Comparison of ENCODE assay signal across 31 cellular contexts in the genomic region with DNA sequence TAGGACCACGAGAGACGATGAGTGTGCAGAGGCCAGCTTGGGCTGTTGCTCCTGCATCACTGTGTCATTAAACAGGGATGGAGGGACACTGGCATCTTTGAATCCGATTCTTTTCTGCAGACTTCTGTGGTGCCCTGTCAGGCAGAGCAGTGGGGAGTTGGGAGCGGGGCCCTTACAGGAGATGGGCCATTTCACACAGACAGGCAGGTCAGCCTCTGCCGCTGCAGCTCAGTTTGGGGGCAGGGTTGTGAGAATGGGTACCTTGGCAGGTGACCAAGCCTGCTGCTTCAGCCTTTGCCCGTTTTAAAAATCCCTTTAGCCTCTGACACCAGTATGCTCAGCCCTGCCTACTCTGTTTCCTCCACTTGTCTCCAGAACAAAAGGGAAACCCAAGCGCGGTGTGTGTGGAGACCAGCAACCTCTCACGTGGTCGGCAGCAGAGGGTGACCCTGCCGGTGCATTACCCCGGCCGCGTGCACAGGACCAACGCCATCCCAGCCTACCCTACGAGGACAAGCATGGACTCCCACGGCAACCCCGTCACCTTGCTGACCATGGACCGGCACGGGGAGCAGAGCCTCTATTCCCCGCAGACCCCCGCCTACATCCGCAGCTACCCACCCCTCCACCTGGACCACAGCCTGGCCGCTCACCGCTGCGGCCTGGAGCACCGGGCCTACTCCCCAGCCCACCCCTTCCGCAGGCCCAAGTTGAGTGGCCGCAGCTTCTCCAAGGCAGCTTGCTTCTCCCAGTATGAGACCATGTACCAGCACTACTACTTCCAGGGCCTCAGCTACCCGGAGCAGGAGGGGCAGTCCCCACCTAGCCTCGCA. TPM values are rescaled to one million over a fixed set of nuclear protein-coding genes. Genes with fewer than 3 reads are reported as not detected.
"Had no signal": no experiment of that assay in that cellular context is flagged by ENCODE, and none has a peak within 500 bp of the region (broad histone marks: within the 10 kb centered on the region; RNA-seq: fewer than 3 reads in every experiment).

No MANE protein-coding gene starts in this region.

- H3K36me3 ChIP-seq: colonic mucosa, transverse colon, uterus had no signal

- H3K4me1 Mint-ChIP-seq: natural killer cell; stimulated activated naive CD8-positive, alpha-beta T cell treated with anti-CD3 and anti-CD28 coated beads, Interleukin-15, amount 100 ng/mL, for 72 hours had no signal

- FAIRE-seq: endothelial cell of umbilical vein, islet of Langerhans had no signal

- H3K4me1 ChIP-seq: colonic mucosa, psoas muscle, transverse colon had no signal

- H3K27ac Mint-ChIP-seq: dendritic cell treated with granulocyte-macrophage colony-stimulating factor and Interleukin-4, amounts not matched to agents 40 ng/mL and 50 ng/mL, for 4 days; natural killer cell; stimulated activated naive CD8-positive, alpha-beta T cell treated with anti-CD3 and anti-CD28 coated beads, Interleukin-15, amount 100 ng/mL, for 72 hours had no signal

- ATAC-seq: heart right ventricle; left lung; natural killer cell; psoas muscle; right cardiac atrium; stimulated activated naive CD8-positive, alpha-beta T cell treated with anti-CD3 and anti-CD28 coated beads, Interleukin-15, amount 100 ng/mL, for 72 hours; upper lobe of right lung had no signal

- H3K36me3 Mint-ChIP-seq: natural killer cell had no signal

- H3K27me3 ChIP-seq: colonic mucosa, esophagus muscularis mucosa, foreskin keratinocyte, heart right ventricle, left lung, sigmoid colon, suprapubic skin, transverse colon, upper lobe of right lung, uterus had no signal

- H3K9me3 Mint-ChIP-seq: dendritic cell treated with granulocyte-macrophage colony-stimulating factor and Interleukin-4, amounts not matched to agents 40 ng/mL and 50 ng/mL, for 4 days; natural killer cell; stimulated activated naive CD8-positive, alpha-beta T cell treated with anti-CD3 and anti-CD28 coated beads, Interleukin-15, amount 100 ng/mL, for 72 hours had no signal

- H3K9me3 ChIP-seq: colonic mucosa, esophagus muscularis mucosa, heart right ventricle, left lung, psoas muscle, sigmoid colon, suprapubic skin, transverse colon, upper lobe of right lung, uterus had no signal

- DNase-seq: colonic mucosa; effector memory CD4-positive, alpha-beta T cell; glutamatergic neuron; heart right ventricle; hippocampal formation; left cardiac atrium; left lung; natural killer cell; psoas muscle; sigmoid colon; stimulated activated CD4-positive, alpha-beta T cell treated with anti-CD3 and anti-CD28 coated beads, Interleukin-4, amount 100 ng/mL, for 4 hours; stimulated activated naive CD4-positive, alpha-beta T cell; stimulated activated naive CD8-positive, alpha-beta T cell treated with anti-CD3 and anti-CD28 coated beads, Interleukin-15, amount 100 ng/mL, for 72 hours; transverse colon; upper lobe of right lung; uterus had no signal

- H3K27me3 Mint-ChIP-seq: dendritic cell treated with granulocyte-macrophage colony-stimulating factor and Interleukin-4, amounts not matched to agents 40 ng/mL and 50 ng/mL, for 4 days; stimulated activated naive CD8-positive, alpha-beta T cell treated with anti-CD3 and anti-CD28 coated beads, Interleukin-15, amount 100 ng/mL, for 72 hours had no signal

- H3K4me3 Mint-ChIP-seq: dendritic cell treated with granulocyte-macrophage colony-stimulating factor and Interleukin-4, amounts not matched to agents 40 ng/mL and 50 ng/mL, for 4 days; natural killer cell; stimulated activated naive CD8-positive, alpha-beta T cell treated with anti-CD3 and anti-CD28 coated beads, Interleukin-15, amount 100 ng/mL, for 72 hours had no signal

- H3K27ac ChIP-seq: colonic mucosa, esophagus muscularis mucosa, foreskin keratinocyte, heart right ventricle, left lung, psoas muscle, sigmoid colon, suprapubic skin, transverse colon, upper lobe of right lung, uterus had no signal

- H3K4me3 ChIP-seq: colonic mucosa, esophagus muscularis mucosa, heart right ventricle, left lung, psoas muscle, sigmoid colon, suprapubic skin, transverse colon, upper lobe of right lung, uterus had no signal

RNA-seq across cellular contexts. Expression of gene C22orf31, which starts 12.6 kb away (rescaled TPM):
- total RNA-seq: chondrocyte, endothelial cell of umbilical vein, epithelial cell of proximal tubule, esophagus muscularis mucosa, foreskin keratinocyte, kidney epithelial cell, left cardiac atrium, mononuclear cell, natural killer cell, osteocyte, psoas muscle, renal cortical epithelial cell, sigmoid colon, suprapubic skin, transverse colon, upper lobe of right lung, uterus had no signal
- polyA plus RNA-seq: endothelial cell of umbilical vein, fibroblast of lung, foreskin keratinocyte, heart right ventricle, neural cell, psoas muscle had no signal
